ENCODE assay signal across 19 cellular contexts in the genomic region with DNA sequence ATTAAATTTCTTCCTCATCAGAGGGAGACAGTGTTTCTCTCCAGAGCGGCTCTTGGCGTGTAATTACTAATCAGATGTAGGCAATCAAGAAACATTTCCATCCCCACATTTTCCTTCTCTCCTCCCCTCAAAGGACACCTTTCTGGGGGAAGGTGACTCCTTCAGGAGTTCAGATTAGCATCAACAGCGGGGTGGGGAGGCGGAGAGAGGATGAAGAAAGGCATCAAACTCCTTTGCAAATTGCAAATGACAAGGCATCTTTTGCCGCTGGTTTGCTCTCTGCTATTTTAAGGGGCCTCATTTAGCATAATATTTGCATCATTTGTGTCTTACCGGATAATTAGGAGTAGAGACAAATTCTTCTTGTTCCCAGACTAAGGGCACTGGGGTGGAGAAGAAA.
"Had no signal": no experiment of that assay in that cellular context is flagged by ENCODE, and none has a peak within 500 bp of the region (broad histone marks: within the 10 kb centered on the region; RNA-seq: fewer than 3 reads in every experiment).

No MANE protein-coding gene starts in this region.

- H3K27me3 ChIP-seq: colonic mucosa, foreskin keratinocyte, left lung had no signal

- H3K4me1 ChIP-seq: colonic mucosa, esophagus muscularis mucosa, foreskin keratinocyte, gastroesophageal sphincter, heart right ventricle, left lung, lower lobe of right lung had no signal

- DNase-seq: colonic mucosa; cortex of kidney; effector memory CD4-positive, alpha-beta T cell; foreskin keratinocyte; heart right ventricle; hippocampal formation; left cardiac atrium; left lung; left ventricle myocardium superior; lower lobe of right lung; mesenchymal stem cell; mucosa of descending colon; naive B cell had no signal

- H3K27ac ChIP-seq: colonic mucosa, esophagus muscularis mucosa, foreskin keratinocyte, gastroesophageal sphincter, heart right ventricle, left lung, lower lobe of right lung had no signal

- H3K4me3 ChIP-seq: colonic mucosa, esophagus muscularis mucosa, gastroesophageal sphincter, heart right ventricle, left lung, lower lobe of right lung, mucosa of descending colon had no signal

- FAIRE-seq: endothelial cell of umbilical vein, frontal cortex, islet of Langerhans, keratinocyte had no signal

- H3K36me3 ChIP-seq: colonic mucosa, esophagus muscularis mucosa, gastroesophageal sphincter, heart right ventricle, left lung, lower lobe of right lung had no signal

- H3K9me3 ChIP-seq: colonic mucosa, lower lobe of right lung, mucosa of descending colon had no signal
